25 cellular contexts compared by ENCODE assay signal in the genomic region with DNA sequence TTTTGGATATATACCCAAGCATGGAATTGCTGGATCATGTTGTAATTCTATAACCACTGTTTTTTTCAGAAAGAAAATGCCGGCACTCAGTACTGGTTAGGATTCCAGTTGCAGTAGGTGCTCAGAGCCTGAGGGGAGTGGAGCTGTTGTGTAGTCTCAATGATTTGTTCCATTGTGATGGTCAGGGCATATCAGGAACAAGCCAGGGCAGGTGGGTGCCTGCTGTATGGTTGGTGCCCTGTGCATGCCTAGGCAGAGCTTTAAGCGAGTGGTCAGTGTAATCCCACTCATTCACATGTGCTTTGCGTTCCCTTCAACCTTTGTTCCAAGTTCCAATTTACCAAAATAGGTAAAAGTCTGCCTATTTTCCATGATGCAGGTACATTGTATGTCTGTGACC.
"Had no signal": no experiment of that assay in that cellular context is flagged by ENCODE, and none has a peak within 500 bp of the region (broad histone marks: within the 10 kb centered on the region; RNA-seq: fewer than 3 reads in every experiment).

No MANE protein-coding gene starts in this region.

- H3K4me3 ChIP-seq: coronary artery, gastrocnemius medialis, lung, spleen, thoracic aorta, upper lobe of left lung had no signal

- H3K36me3 ChIP-seq: brain microvascular endothelial cell, gastrocnemius medialis, spleen, thoracic aorta, upper lobe of left lung had no signal

- H3K4me1 ChIP-seq: spleen, upper lobe of left lung had no signal

- H3K36me3 Mint-ChIP-seq: activated naive CD4-positive, alpha-beta T cell treated with anti-CD3 and anti-CD28 coated beads, Interleukin-2, amount 50 U/mL, for 72 hours had no signal

- DNase-seq: activated CD8-positive, alpha-beta memory T cell treated with anti-CD3 and anti-CD28 coated beads for 24 hours; activated CD8-positive, alpha-beta memory T cell treated with anti-CD3 and anti-CD28 coated beads, Interleukin-2, amount 50 U/mL, for 4 hours; activated T-cell treated with anti-CD3 and anti-CD28 coated beads, Interleukin-2, amount 50 U/mL, for 24 hours; aorta; brain microvascular endothelial cell; cerebellar nuclear complex; endodermal cell; gastrocnemius medialis; head of caudate nucleus; islet precursor cell; natural killer cell; retina; spleen; stimulated activated CD4-positive, alpha-beta T cell treated with anti-CD3 and anti-CD28 coated beads, Interleukin-4, amount 100 ng/mL, for 1 hour; stimulated activated naive CD4-positive, alpha-beta T cell treated with Interleukin-2 at 50 U/mL for 16 hours; T1000; upper lobe of left lung had no signal

- H3K27ac Mint-ChIP-seq: activated naive CD4-positive, alpha-beta T cell treated with anti-CD3 and anti-CD28 coated beads, Interleukin-2, amount 50 U/mL, for 72 hours; activated T-cell treated with anti-CD3 and anti-CD28 coated beads, Interleukin-2, amount 50 U/mL, for 24 hours; activated T-helper 17 cell treated with anti-CD3 and anti-CD28 coated beads, Interleukin-2, amount 50 U/mL, for 72 hours; endodermal cell; mesothelial cell of epicardium; natural killer cell; progenitor cell of endocrine pancreas; WTC11 had no signal

- H3K9me3 Mint-ChIP-seq: activated T-cell treated with anti-CD3 and anti-CD28 coated beads, Interleukin-2, amount 50 U/mL, for 24 hours had no signal

- H3K4me3 Mint-ChIP-seq: activated T-cell treated with anti-CD3 and anti-CD28 coated beads, Interleukin-2, amount 50 U/mL, for 24 hours; activated T-helper 17 cell treated with anti-CD3 and anti-CD28 coated beads, Interleukin-2, amount 50 U/mL, for 72 hours; endodermal cell; mesothelial cell of epicardium; natural killer cell; WTC11 had no signal

- ATAC-seq: activated naive CD4-positive, alpha-beta T cell treated with anti-CD3 and anti-CD28 coated beads, Interleukin-2, amount 50 U/mL, for 72 hours; activated T-helper 17 cell treated with anti-CD3 and anti-CD28 coated beads, Interleukin-2, amount 50 U/mL, for 72 hours; gastrocnemius medialis; WTC11 had no signal

- H3K4me1 Mint-ChIP-seq: activated T-helper 17 cell treated with anti-CD3 and anti-CD28 coated beads, Interleukin-2, amount 50 U/mL, for 72 hours; endodermal cell; mesothelial cell of epicardium; natural killer cell had no signal

- H3K27ac ChIP-seq: brain microvascular endothelial cell, coronary artery, spleen, thoracic aorta, upper lobe of left lung had no signal

- H3K27me3 ChIP-seq: brain microvascular endothelial cell, gastrocnemius medialis, upper lobe of left lung had no signal

- H3K9me3 ChIP-seq: gastrocnemius medialis had no signal
